14 cellular contexts compared by ENCODE assay signal in the genomic region with DNA sequence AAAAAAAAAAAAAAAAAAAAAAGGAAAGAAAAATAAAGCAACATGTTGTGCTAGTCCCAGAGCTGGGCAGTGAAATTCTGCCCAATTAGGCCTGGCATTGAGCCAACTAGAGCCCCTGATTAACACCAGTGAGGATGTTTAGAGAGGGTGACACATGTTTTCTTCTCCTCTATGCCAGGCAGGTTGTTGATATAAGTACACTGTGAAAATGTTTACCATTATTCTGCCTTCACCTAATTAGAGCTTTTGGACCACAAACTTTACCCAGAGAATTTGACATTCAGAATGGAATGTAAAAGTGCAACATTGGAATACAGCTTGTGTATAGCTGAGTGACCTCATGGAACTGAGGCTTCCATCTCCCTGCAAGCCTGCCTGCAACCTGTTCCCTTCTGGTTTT.
A peak's percentile ranks its signal among the peaks of the same experiment; 100 is the strongest.
DNase-seq lines count a peak whose midpoint lies in the region; ATAC-seq and TF ChIP-seq lines count a peak whose summit lies in the region.
"Had no signal": no experiment of that assay in that cellular context is flagged by ENCODE, and none has a peak within 500 bp of the region (broad histone marks: within the 10 kb centered on the region; RNA-seq: fewer than 3 reads in every experiment).

No MANE protein-coding gene starts in this region.

- no peak for ATAC-seq in HG02840 (IDR thresholded peaks at IDR 0.05; ENCODE audit: low FRiP score, unreplicated experiment)
- ATAC-seq: activated CD8-positive, alpha-beta T cell treated with anti-CD3 and anti-CD28 coated beads, Interleukin-2, amount 10 ng/mL, durations not matched to agents 7 days and 5 days; Panc1; sciatic nerve had no signal

- H3K4me3 Mint-ChIP-seq in brain: no peak overlapping the region
- H3K4me3 Mint-ChIP-seq: activated CD8-positive, alpha-beta T cell treated with anti-CD3 and anti-CD28 coated beads, Interleukin-2, amount 10 ng/mL, durations not matched to agents 7 days and 5 days had no signal

- H3K27me3 Mint-ChIP-seq in brain: peaks cover 13% of the 10 kb centered on the region

- DNase-seq in NCI-H2107 treated with DMSO at 0.1 percent for 48 hours (lab: John Stamatoyannopoulos, UW; ENCODE audit: unreplicated experiment): peak; percentile 15
- DNase-seq in NCI-H2107 (lab: John Stamatoyannopoulos, UW): no peak
- peak; percentile 80 for DNase-seq in NCI-H2227 treated with DMSO at 0.1 percent for 48 hours (lab: John Stamatoyannopoulos, UW)
- peak; percentile 54 for DNase-seq in superior temporal gyrus (ENCODE audit: extremely low spot score)
- DNase-seq in GOT3 (lab: John Stamatoyannopoulos, UW): no peak
- no peak for DNase-seq in stimulated activated CD4-positive, alpha-beta T cell treated with anti-CD3 and anti-CD28 coated beads, Interleukin-2, amount 100 ng/mL, for 24 hours
- DNase-seq: activated CD8-positive, alpha-beta T cell treated with anti-CD3 and anti-CD28 coated beads, Interleukin-2, amount 10 ng/mL, durations not matched to agents 7 days and 5 days; H7; NCI-H1092 treated with DMSO at 0.1 percent for 48 hours; trophoblast cell had no signal

- no peaks in the 10 kb centered on the region for H3K9me3 Mint-ChIP-seq in brain

- no peak for TF ChIP-seq CTCF in brain (conservative IDR thresholded peaks at IDR 0.05)

- H3K27ac Mint-ChIP-seq in brain: peak overlapping the region in 3 of 5 experiments; percentile 29 to 70 (median 38)
- H3K27ac Mint-ChIP-seq: activated CD8-positive, alpha-beta T cell treated with anti-CD3 and anti-CD28 coated beads, Interleukin-2, amount 10 ng/mL, durations not matched to agents 7 days and 5 days had no signal

- peaks cover 48% of the 10 kb centered on the region for H3K4me1 Mint-ChIP-seq in brain

- H3K36me3 Mint-ChIP-seq in brain: peaks cover 11% of the 10 kb centered on the region

Comparison
In these comparisons a context has a peak if more than half of its experiments do, and no peak if none do; other contexts are left out.
1. DNase-seq: peak in NCI-H2107 treated with DMSO at 0.1 percent for 48 hours (single experiment), NCI-H2227 treated with DMSO at 0.1 percent for 48 hours (single experiment) and superior temporal gyrus (single experiment); none in NCI-H2107 (single experiment), GOT3 (single experiment) and stimulated activated CD4-positive, alpha-beta T cell treated with anti-CD3 and anti-CD28 coated beads, Interleukin-2, amount 100 ng/mL, for 24 hours (0 of 2).